In the genomic region with DNA sequence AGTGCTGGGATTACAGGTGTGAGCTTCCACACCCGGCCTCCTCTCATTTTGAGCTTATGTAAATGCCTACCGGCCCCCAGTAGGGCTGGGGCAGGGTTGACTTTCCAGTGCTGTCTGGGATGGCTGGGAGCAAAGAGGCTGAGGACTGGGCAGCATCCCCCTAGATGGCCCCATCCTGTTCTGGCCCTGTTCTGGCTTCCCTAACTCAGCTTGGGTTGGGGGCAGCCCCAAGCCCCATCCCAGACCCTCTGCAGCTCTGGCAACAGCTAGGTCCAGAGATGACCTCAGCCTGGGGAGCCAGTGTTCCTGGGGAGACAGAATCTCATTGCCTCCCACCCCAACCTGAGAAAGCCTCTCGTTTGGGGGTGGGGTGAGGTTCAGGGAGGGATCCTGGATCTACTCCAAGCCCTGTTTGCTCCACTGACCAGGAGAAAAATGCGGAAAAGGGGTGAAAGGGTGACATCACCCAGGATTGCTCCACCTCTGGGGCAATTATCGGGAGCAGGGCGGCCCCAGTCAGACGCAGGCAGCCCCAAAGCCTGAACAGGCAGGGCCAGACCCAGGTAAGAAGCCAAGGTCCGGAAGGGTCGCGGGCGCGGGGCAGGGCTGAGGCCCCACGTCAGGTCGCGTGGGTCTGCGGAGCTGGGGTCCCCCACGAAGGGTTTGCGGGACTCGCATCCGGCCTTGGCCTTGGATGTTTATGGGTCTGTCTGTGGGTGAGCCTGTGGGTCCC, we compare ENCODE assay signal across 8 cellular contexts. TPM values are rescaled to one million over a fixed set of nuclear protein-coding genes. Genes with fewer than 3 reads are reported as not detected.
DNase-seq lines count a peak whose midpoint lies in the region; ATAC-seq and TF ChIP-seq lines count a peak whose summit lies in the region.

A gene with protein sequence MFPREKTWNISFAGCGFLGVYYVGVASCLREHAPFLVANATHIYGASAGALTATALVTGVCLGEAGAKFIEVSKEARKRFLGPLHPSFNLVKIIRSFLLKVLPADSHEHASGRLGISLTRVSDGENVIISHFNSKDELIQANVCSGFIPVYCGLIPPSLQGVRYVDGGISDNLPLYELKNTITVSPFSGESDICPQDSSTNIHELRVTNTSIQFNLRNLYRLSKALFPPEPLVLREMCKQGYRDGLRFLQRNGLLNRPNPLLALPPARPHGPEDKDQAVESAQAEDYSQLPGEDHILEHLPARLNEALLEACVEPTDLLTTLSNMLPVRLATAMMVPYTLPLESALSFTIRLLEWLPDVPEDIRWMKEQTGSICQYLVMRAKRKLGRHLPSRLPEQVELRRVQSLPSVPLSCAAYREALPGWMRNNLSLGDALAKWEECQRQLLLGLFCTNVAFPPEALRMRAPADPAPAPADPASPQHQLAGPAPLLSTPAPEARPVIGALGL (plus strand): TSS at position 519 of the 733 bp plus-strand sequence. CDS start 805 bp downstream, outside the sequence.

- WGBS in HUES64: 62% methylated on average over 20 of the region's 20 CpGs
- WGBS in testis, 2 donors: 10 to 21% methylated on average over 7 to 19 of the region's 20 CpGs

- ATAC-seq in left lung: peak; percentile 41
- no peak for ATAC-seq in GM18873 (IDR thresholded peaks at IDR 0.05; ENCODE audit: low FRiP score, unreplicated experiment)
- ATAC-seq in GM19452 (IDR thresholded peaks at IDR 0.05; ENCODE audit: unreplicated experiment): no peak

- no peak for TF ChIP-seq CTCF in cardiac fibroblast (IDR thresholded peaks at IDR 0.05; ENCODE audit: low read depth, low read length)
- TF ChIP-seq CTCF in left lung (IDR thresholded peaks at IDR 0.05): no peak
- TF ChIP-seq CTCF in testis (IDR thresholded peaks at IDR 0.05): no peak

- DNase-seq in cardiac fibroblast (ENCODE audit: low read depth in 2 of 2) (peak; percentile 73 to 75), left lung (no peak), testis (no peak), NCI-H446 treated with DMSO at 0.1 percent for 48 hours (lab: John Stamatoyannopoulos, UW) (no peak)

- H4K20me1 ChIP-seq in BLaER1: peaks cover 51% of the 10 kb centered on the region

- H3K36me3 ChIP-seq in BLaER1: peaks cover 41% of the 10 kb centered on the region
- H3K36me3 ChIP-seq in HUES64 (ENCODE audit: insufficient read depth, low read length): peaks cover 9% of the 10 kb centered on the region
- peaks cover 0 to 34% of the 10 kb centered on the region in 2 donors for H3K36me3 ChIP-seq in left lung
- no peaks in the 10 kb centered on the region for H3K36me3 ChIP-seq in testis (ENCODE audit: low read depth, missing control alignments)

- H3K9ac ChIP-seq in BLaER1: peak within 1 kb of the TSS; percentile 94
- H3K9ac ChIP-seq in HUES64 (ENCODE audit: low read depth, low read length): peak within 1 kb of the TSS; percentile 79

- no peak for TF ChIP-seq POLR2A in testis (IDR thresholded peaks at IDR 0.05)

- no peaks in the 10 kb centered on the region for H3K27me3 ChIP-seq in BLaER1
- no peaks in the 10 kb centered on the region for H3K27me3 ChIP-seq in HUES64 (ENCODE audit: insufficient read depth, low read length)
- no peaks in the 10 kb centered on the region for H3K27me3 ChIP-seq in left lung
- no peaks in the 10 kb centered on the region for H3K27me3 ChIP-seq in testis

- H3K9me3 ChIP-seq in BLaER1: no peaks in the 10 kb centered on the region
- no peaks in the 10 kb centered on the region for H3K9me3 ChIP-seq in HUES64 (ENCODE audit: insufficient read depth, low read depth, low read length)
- no peaks in the 10 kb centered on the region for H3K9me3 ChIP-seq in left lung
- H3K9me3 ChIP-seq in testis: no peaks in the 10 kb centered on the region

- H3K4me3 ChIP-seq in BLaER1: peak within 1 kb of the TSS; percentile 88
- peak within 1 kb of the TSS; percentile 92 for H3K4me3 ChIP-seq in HUES64 (ENCODE audit: low read length)
- H3K4me3 ChIP-seq in cardiac fibroblast (replicated peaks in 1 of 2; ENCODE audit: low read depth in 2 of 2, low read length in 2 of 2): peak within 1 kb of the TSS; percentile 72 to 76
- H3K4me3 ChIP-seq in left lung: peak within 1 kb of the TSS; percentile 78 to 97
- H3K4me3 ChIP-seq in testis: peak within 1 kb of the TSS; percentile 97 to 98

- peak within 1 kb of the TSS; percentile 89 for H3K4me2 ChIP-seq in BLaER1

- H3K27ac ChIP-seq in BLaER1: peak within 1 kb of the TSS; percentile 90
- peak within 1 kb of the TSS; percentile 37; the same call in 1 of the 2 replicates for H3K27ac ChIP-seq in HUES64 (ENCODE audit: low read depth, low read length)
- peak within 1 kb of the TSS; percentile 77 to 96 for H3K27ac ChIP-seq in left lung
- peak within 1 kb of the TSS; percentile 92 to 94 for H3K27ac ChIP-seq in testis

- H3K4me1 ChIP-seq in BLaER1: peaks cover 33% of the 10 kb centered on the region
- H3K4me1 ChIP-seq in HUES64 (ENCODE audit: insufficient read depth, low read length): no peaks in the 10 kb centered on the region
- peaks cover 22 to 44% of the 10 kb centered on the region in 2 donors for H3K4me1 ChIP-seq in left lung
- peaks cover 24% of the 10 kb centered on the region for H3K4me1 ChIP-seq in testis

- intact Hi-C loops in left lung (cut with DNase I) (no loop called here), testis (cut with DNase I; ENCODE audit: low total_unique reads) (no loop called here)

RNA-seq across cellular contexts. Expression of the gene that starts here (rescaled TPM):
- polyA plus RNA-seq in HUES64 (2013, experiment 1 of 2): 21.5 TPM
- polyA plus RNA-seq in HUES64 (2013, experiment 2 of 2): 23.5 TPM
- total RNA-seq in left lung: 100 to 1,000 TPM in 1 of 2 donors, 10 to 100 TPM in 1; 96.3 to 128 TPM
- total RNA-seq in testis: 100 to 1,000 TPM in 1 of 2 donors, 10 to 100 TPM in 1; 96.7 to 108 TPM
- polyA plus RNA-seq in testis (ENCODE audit: insufficient read depth, low read depth, low replicate concordance): 86.7 TPM

Comparison
In these comparisons a context has a peak if more than half of its experiments do, and no peak if none do; other contexts are left out.
1. H3K27ac ChIP-seq: peak in every context shown above with its lines; median percentile 93 in testis; 90 in BLaER1; 86 in left lung; 37 in HUES64.
2. DNase-seq: peak in cardiac fibroblast (2 of 2); none in left lung (0 of 2), testis (single experiment) and NCI-H446 treated with DMSO at 0.1 percent for 48 hours (single experiment).
3. Peak in every context shown above with its lines, with median percentiles within 50 percentile points of each other: H3K4me3 ChIP-seq.